15 cellular contexts compared by ENCODE assay signal in genomic region chr4:1151541-1151940, GRCh38. TPM values are rescaled to one million over a fixed set of nuclear protein-coding genes. Genes with fewer than 3 reads are reported as not detected.
DNase-seq lines count a peak whose midpoint lies in the region; ATAC-seq and TF ChIP-seq lines count a peak whose summit lies in the region.
"Had no signal": no experiment of that assay in that cellular context is flagged by ENCODE, and none has a peak within 500 bp of the region (broad histone marks: within the 10 kb centered on the region; RNA-seq: fewer than 3 reads in every experiment).

No MANE protein-coding gene starts in this region.

- H3K27ac ChIP-seq in BLaER1 (no peak overlapping the region), C4-2B (peak overlapping the region; percentile 93), body of pancreas (peak overlapping the region; percentile 83 to 94 (median 90)), psoas muscle (no peak overlapping the region)
- H3K27ac ChIP-seq: A549 had no signal

- no peaks in the 10 kb centered on the region for H3K9me3 Mint-ChIP-seq in osteocyte (ENCODE audit: unreplicated experiment)
- H3K9me3 Mint-ChIP-seq: HFFc6 had no signal

- H3K9me3 ChIP-seq in BLaER1, result peaks cover 29% of the 10 kb centered on the region
- H3K9me3 ChIP-seq in body of pancreas, result no peaks in the 10 kb centered on the region
- no peaks in the 10 kb centered on the region for H3K9me3 ChIP-seq in psoas muscle
- H3K9me3 ChIP-seq: A549 had no signal

- H4K20me1 ChIP-seq in BLaER1, result no peaks in the 10 kb centered on the region

- TF ChIP-seq CTCF in C4-2B (conservative IDR thresholded peaks at IDR 0.05) (no peak), body of pancreas (IDR thresholded peaks at IDR 0.05) (no peak), omental fat pad (IDR thresholded peaks at IDR 0.05) (no peak), osteocyte (IDR thresholded peaks at IDR 0.05) (no peak), psoas muscle (IDR thresholded peaks at IDR 0.05) (no peak)

- peak overlapping the region; percentile 17; the same call in 1 of the 2 replicates for H3K4me2 ChIP-seq in BLaER1
- H3K4me2 ChIP-seq: A549 had no signal

- H3K4me1 ChIP-seq in BLaER1, result peaks cover 35% of the 10 kb centered on the region
- peaks cover 32% of the 10 kb centered on the region for H3K4me1 ChIP-seq in body of pancreas
- H3K4me1 ChIP-seq in psoas muscle, result peaks cover 7% of the 10 kb centered on the region
- H3K4me1 ChIP-seq: A549 had no signal

- no peaks in the 10 kb centered on the region for H3K36me3 ChIP-seq in BLaER1
- no peaks in the 10 kb centered on the region for H3K36me3 ChIP-seq in body of pancreas (replicated peaks in 1 of 2; ENCODE audit: insufficient read depth in 1 of 2, low read depth in 2 of 2)
- no peaks in the 10 kb centered on the region for H3K36me3 ChIP-seq in psoas muscle (ENCODE audit: insufficient read depth in 1 of 2, low read depth in 1 of 2)

- H3K9ac ChIP-seq in BLaER1, result no peak overlapping the region

- H3K4me3 ChIP-seq in BLaER1, result no peak overlapping the region
- H3K4me3 ChIP-seq in body of pancreas, result no peak overlapping the region
- no peak overlapping the region for H3K4me3 ChIP-seq in psoas muscle
- H3K4me3 ChIP-seq: A549 had no signal

- peaks cover 4% of the 10 kb centered on the region for H3K4me1 Mint-ChIP-seq in osteocyte (ENCODE audit: unreplicated experiment)
- H3K4me1 Mint-ChIP-seq: CD4-positive, alpha-beta memory T cell had no signal

- peak; percentile 7 for ATAC-seq in body of pancreas
- peak; percentile 18 for ATAC-seq in omental fat pad (ENCODE audit: low FRiP score)
- ATAC-seq in psoas muscle, result no peak
- ATAC-seq: A549 had no signal

- WGBS in body of pancreas, 2 donors, result 60% methylated on average over 6 of the region's 6 CpGs; no CpG with 5 or more reads in 1 of the 2 donors
- WGBS in psoas muscle, 3 donors, result 69 to 75% (median 72%) methylated on average over 6 of the region's 6 CpGs

- TF ChIP-seq POLR2A in body of pancreas (IDR thresholded peaks at IDR 0.05), result peak in 1 of 3 donors; percentile 20

- no peak overlapping the region for H3K27ac Mint-ChIP-seq in osteocyte (ENCODE audit: unreplicated experiment)
- H3K27ac Mint-ChIP-seq: CD4-positive, alpha-beta memory T cell; HFFc6 had no signal

- no peaks in the 10 kb centered on the region for H3K36me3 Mint-ChIP-seq in osteocyte (ENCODE audit: unreplicated experiment)
- H3K36me3 Mint-ChIP-seq: CD4-positive, alpha-beta memory T cell had no signal

- H3K27me3 ChIP-seq in BLaER1, result peaks cover 31% of the 10 kb centered on the region; the same call in 1 of the 2 replicates
- H3K27me3 ChIP-seq in body of pancreas, result no peaks in the 10 kb centered on the region
- H3K27me3 ChIP-seq in psoas muscle (ENCODE audit: insufficient read depth in 3 of 3, low read length in 2 of 3), result peaks cover 0 to 2% (median 0%) of the 10 kb centered on the region in 3 donors

- DNase-seq in body of pancreas (peak in 2 of 4 donors; percentile 63 to 72), omental fat pad (ENCODE audit: low spot score) (no peak), osteocyte (ENCODE audit: extremely low spot score, unreplicated experiment) (no peak), DMS153 (lab: John Stamatoyannopoulos, UW) (no peak), psoas muscle (no peak)
- DNase-seq: CD4-positive, alpha-beta memory T cell; COR-L47; HCEC 1CT; HFFc6 had no signal

- H3K4me3 Mint-ChIP-seq in osteocyte (ENCODE audit: unreplicated experiment), result no peak overlapping the region
- H3K4me3 Mint-ChIP-seq: CD4-positive, alpha-beta memory T cell; HFFc6 had no signal

- intact Hi-C loops in body of pancreas (cut with DNase I), result no loop called here
- intact Hi-C loops in psoas muscle (cut with DNase I), result no loop called here

- H3K27me3 Mint-ChIP-seq in osteocyte (ENCODE audit: unreplicated experiment), result peaks cover 59% of the 10 kb centered on the region

RNA-seq across cellular contexts. Expression of gene SPON2, which starts 20.8 kb away (rescaled TPM):
- total RNA-seq in body of pancreas (10 to 100 TPM; 25.4 to 33.5 TPM), omental fat pad (10 to 100 TPM; 14.2 to 99.5 (median 30.1) TPM), osteocyte (149 and 168 TPM in 2 replicates), psoas muscle (10 to 100 TPM in 1 of 4 donors, 1 to 10 TPM in 3; 6.8 to 18.5 (median 8.0) TPM)
- 1 to 10 TPM; 4.1 to 6.4 (median 6.2) TPM for polyA plus RNA-seq in psoas muscle

RNA-seq across cellular contexts. Expression of gene RNF212, which starts 38.2 kb away (rescaled TPM):
- total RNA-seq in body of pancreas (10 to 100 TPM in 1 of 2 donors, 1 to 10 TPM in 1; 8.2 to 20.5 TPM), omental fat pad (1 to 10 TPM; 3.4 to 9.3 (median 6.6) TPM), osteocyte (3.5 and 3.8 TPM in 2 replicates), psoas muscle (1 to 10 TPM in 1 of 4 donors, under 1 TPM in 3; 0.42 to 1.5 (median 0.69) TPM)
- under 1 TPM; 0.03 to 0.38 (median 0.31) TPM for polyA plus RNA-seq in psoas muscle
- total RNA-seq: Daoy, H4, HepG2, HFFc6 had no signal
- polyA plus RNA-seq: HepG2 had no signal

Comparison
In these comparisons a context has a peak if more than half of its experiments do, and no peak if none do; other contexts are left out.
1. H3K27ac ChIP-seq: peak in C4-2B (single experiment) and body of pancreas (4 of 4); none in BLaER1 (single experiment) and psoas muscle (single experiment).
2. ATAC-seq: peak in body of pancreas (single experiment) and omental fat pad (single experiment); none in psoas muscle (0 of 4).